In the genomic region with DNA sequence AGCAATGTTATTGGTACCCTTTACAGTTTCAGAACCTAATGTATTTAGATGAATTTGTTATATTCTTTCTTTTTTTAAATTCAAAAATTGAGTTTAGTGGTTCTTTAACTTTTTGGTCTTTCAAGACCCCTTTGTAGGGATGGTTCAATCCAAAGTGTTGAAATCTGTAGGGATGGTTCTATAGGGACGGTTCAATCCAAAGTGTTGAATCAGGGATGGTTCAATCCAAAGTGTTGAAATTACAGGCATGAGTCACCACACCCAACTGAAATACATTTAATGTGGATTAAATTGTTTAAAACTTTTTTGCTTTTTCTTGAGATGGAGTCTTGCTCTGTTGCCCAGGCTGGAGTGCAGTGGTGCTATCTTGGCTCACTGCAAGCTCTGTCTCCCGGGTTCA, we compare ENCODE assay signal across 26 cellular contexts. TPM values are rescaled to one million over a fixed set of nuclear protein-coding genes. Genes with fewer than 3 reads are reported as not detected.
DNase-seq lines count a peak whose midpoint lies in the region; ATAC-seq and TF ChIP-seq lines count a peak whose summit lies in the region.
"Had no signal": no experiment of that assay in that cellular context is flagged by ENCODE, and none has a peak within 500 bp of the region (broad histone marks: within the 10 kb centered on the region; RNA-seq: fewer than 3 reads in every experiment).

No MANE protein-coding gene starts in this region.

- H3K4me1 ChIP-seq in fibroblast of lung (ENCODE audit: control insufficient read depth, extremely low read depth, insufficient read depth, low read length), result no peaks in the 10 kb centered on the region
- H3K4me1 ChIP-seq: BLaER1 treated with 17β-estradiol and CSF1 and Interleukin-3, amounts not matched to agents 10 nM and 100 nM; sigmoid colon had no signal

- H2AFZ ChIP-seq in fibroblast of lung (ENCODE audit: low read length), result no peak overlapping the region

- H3K27ac ChIP-seq in RWPE1 (no peak overlapping the region), fibroblast of lung (ENCODE audit: insufficient read depth, low read length) (no peak overlapping the region)
- H3K27ac ChIP-seq: BLaER1 treated with 17β-estradiol and CSF1 and Interleukin-3, amounts not matched to agents 10 nM and 100 nM; ovary; sigmoid colon; tibial nerve; WERI-Rb-1 had no signal

- H3K9ac ChIP-seq in fibroblast of lung (ENCODE audit: insufficient read depth, low read length), result no peak overlapping the region
- H3K9ac ChIP-seq: BLaER1 treated with 17β-estradiol and CSF1 and Interleukin-3, amounts not matched to agents 10 nM and 100 nM had no signal

- H3K27me3 ChIP-seq in fibroblast of lung (ENCODE audit: control insufficient read depth, insufficient read depth, low read length), result no peaks in the 10 kb centered on the region
- H3K27me3 ChIP-seq: BLaER1 treated with 17β-estradiol and CSF1 and Interleukin-3, amounts not matched to agents 10 nM and 100 nM; ovary; sigmoid colon; tibial nerve had no signal

- no peak overlapping the region for H3K4me2 ChIP-seq in fibroblast of lung (ENCODE audit: extremely low read depth, insufficient read depth, low read length)
- H3K4me2 ChIP-seq: BLaER1 treated with 17β-estradiol and CSF1 and Interleukin-3, amounts not matched to agents 10 nM and 100 nM had no signal

- DNase-seq in GM04504 (ENCODE audit: low read depth) (peak; percentile 5), RWPE1 (ENCODE audit: low spot score) (peak; percentile 55), fibroblast of lung (ENCODE audit: low read depth in 2 of 2) (peak; percentile 22 to 62), stromal cell of bone marrow (ENCODE audit: low read depth) (peak; percentile 17), NCI-H748 treated with DMSO at 0.1 percent for 48 hours (lab: John Stamatoyannopoulos, UW) (no peak), NOMO-1 (lab: John Stamatoyannopoulos, UW; ENCODE audit: unreplicated experiment in 2 of 2) (no peak)
- DNase-seq: activated CD4-positive, alpha-beta T cell treated with anti-CD3 and anti-CD28 coated beads, Interleukin-2, amount 50 U/mL, for 4 hours; activated effector memory CD4-positive, alpha-beta T cell treated with anti-CD3 and anti-CD28 coated beads, Interleukin-2, amount 50 U/mL, for 16 hours; amniotic stem cell; effector memory CD8-positive, alpha-beta T cell; GF-D8; H9; Kasumi-1; kidney glomerular epithelial cell; mesendoderm; naive thymus-derived CD8-positive, alpha-beta T cell; NCI-H1436; NCI-H526; ovary; sigmoid colon; stimulated activated naive CD4-positive, alpha-beta T cell; T-helper 17 cell; WERI-Rb-1 had no signal

- CTCF ChIA-PET in RWPE1 (lab: Yijun Ruan, JAX), result interaction anchor here (0.7 kb wide), 1 partner anchor 17 kb away, joined by 3 read pairs; no protein-coding TSS in a partner anchor

- no peak for TF ChIP-seq CTCF in RWPE1 (conservative IDR thresholded peaks at IDR 0.05; ENCODE audit: low read depth)
- TF ChIP-seq CTCF in fibroblast of lung (conservative IDR thresholded peaks at IDR 0.05 in 1 of 2, IDR thresholded peaks at IDR 0.05 in 1 of 2; ENCODE audit: low read depth in 1 of 2, low read length in 2 of 2), result no peak

- ATAC-seq in HG03442 (IDR thresholded peaks at IDR 0.05; ENCODE audit: unreplicated experiment), result no peak
- ATAC-seq: effector memory CD8-positive, alpha-beta T cell; naive thymus-derived CD8-positive, alpha-beta T cell; T-helper 17 cell had no signal

- H4K20me1 ChIP-seq in fibroblast of lung (ENCODE audit: control insufficient read depth, extremely low read depth, insufficient read depth, low read length), result no peaks in the 10 kb centered on the region

- H3K79me2 ChIP-seq in fibroblast of lung (ENCODE audit: control insufficient read depth, insufficient read depth, low read length), result no peaks in the 10 kb centered on the region

- no peaks in the 10 kb centered on the region for H3K36me3 ChIP-seq in fibroblast of lung (ENCODE audit: control insufficient read depth, insufficient read depth, low read length)
- H3K36me3 ChIP-seq: ovary had no signal

- POLR2A ChIA-PET in RWPE1 (lab: Yijun Ruan, JAX; ENCODE audit: low non-redundant PET), result no interaction called here

- H3K4me3 ChIP-seq in fibroblast of lung (replicated peaks in 1 of 4; ENCODE audit: control extremely low read depth in 1 of 4, insufficient read depth in 1 of 4, low read depth in 3 of 4, low read length in 4 of 4), result no peak overlapping the region
- H3K4me3 ChIP-seq: BLaER1 treated with 17β-estradiol and CSF1 and Interleukin-3, amounts not matched to agents 10 nM and 100 nM; ovary; sigmoid colon; tibial nerve had no signal

- no peaks in the 10 kb centered on the region for H3K9me3 ChIP-seq in fibroblast of lung (ENCODE audit: control insufficient read depth, insufficient read depth, low read depth, low read length)
- H3K9me3 ChIP-seq: ovary, sigmoid colon, tibial nerve had no signal

RNA-seq across cellular contexts. Expression of a gene that starts 30.6 kb away (rescaled TPM):
- 123 and 131 TPM in 2 replicates for total RNA-seq in fibroblast of lung
- polyA plus RNA-seq in fibroblast of lung, result 73.5 and 75.1 TPM in 2 replicates
- 71.0 and 79.1 TPM in 2 replicates for polyA plus RNA-seq in fibroblast of lung (2012)
- 27.4 and 29.8 TPM in 2 replicates for polyA minus RNA-seq in fibroblast of lung (ENCODE audit: low replicate concordance)

RNA-seq across cellular contexts. Expression of a gene that starts 39.9 kb away (rescaled TPM):
- total RNA-seq in fibroblast of lung, result 20.3 and 22.3 TPM in 2 replicates
- 12.9 and 13.4 TPM in 2 replicates for polyA plus RNA-seq in fibroblast of lung
- polyA plus RNA-seq in fibroblast of lung (2012), result 16.6 and 20.8 TPM in 2 replicates
- polyA minus RNA-seq in fibroblast of lung (ENCODE audit: low replicate concordance), result 2.7 TPM in 1 of 2 replicates, not detected in the other

Comparison
In these comparisons a context has a peak if more than half of its experiments do, and no peak if none do; other contexts are left out.
1. DNase-seq: peak in GM04504 (single experiment), RWPE1 (single experiment), fibroblast of lung (2 of 2) and stromal cell of bone marrow (single experiment); none in NCI-H748 treated with DMSO at 0.1 percent for 48 hours (single experiment) and NOMO-1 (0 of 2).